10 cellular contexts compared by ENCODE assay signal in the genomic region with DNA sequence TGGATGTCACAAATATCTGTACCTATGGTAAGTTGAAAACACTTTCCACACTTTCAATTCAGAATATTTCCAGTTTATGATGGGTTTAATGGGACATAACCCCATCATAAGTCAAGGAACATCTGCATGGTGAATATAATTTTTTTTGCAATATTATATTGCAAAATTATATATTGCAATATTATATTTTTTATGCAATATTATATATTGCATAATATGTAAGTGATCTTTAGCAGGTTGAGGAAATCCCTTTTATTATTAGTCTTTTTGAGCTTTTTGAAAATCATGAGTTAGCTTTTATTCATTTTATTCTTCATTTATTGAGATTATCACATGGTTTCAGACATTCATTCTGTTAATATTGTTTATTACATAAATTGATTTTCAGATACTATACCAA.
"Had no signal": no experiment of that assay in that cellular context is flagged by ENCODE, and none has a peak within 500 bp of the region (broad histone marks: within the 10 kb centered on the region; RNA-seq: fewer than 3 reads in every experiment).

No MANE protein-coding gene starts in this region.

- DNase-seq: GM23248, GOT3, H7, H9, HCEC 1CT, HFFc6 had no signal

- H3K4me1 ChIP-seq: HAP-1 had no signal

- H3K27ac Mint-ChIP-seq: GM23338, H9, HFFc6 had no signal

- H3K4me2 ChIP-seq: GM23338 had no signal

- H3K36me3 ChIP-seq: HAP-1 had no signal

- H3K4me3 ChIP-seq: GM23248, GM23338, HAP-1 had no signal

- FAIRE-seq: H1, H54 had no signal

- ATAC-seq: GM23338 had no signal

- H3K9ac ChIP-seq: GM23248 had no signal

- H3K9me3 ChIP-seq: HAP-1 had no signal

- H2AFZ ChIP-seq: GM23248, GM23338 had no signal

- H3K4me3 Mint-ChIP-seq: GM23338, H9, HFFc6 had no signal

- H3K9me3 Mint-ChIP-seq: HFFc6 had no signal

- H3K27ac ChIP-seq: GM23248 had no signal
